Comparison of ENCODE assay signal across 1 cellular context in genomic region chr1:203599875-203600781, GRCh38.
TF ChIP-seq lines count a peak whose summit lies in the region.

No MANE protein-coding gene starts in this region.

TF ChIP-seq in H1, 55 proteins besides CTCF, POLR2A, EP300 and RAD21:
- no peak for TF ChIP-seq SRF (IDR thresholded peaks at IDR 0.05; ENCODE audit: low read depth, low read length)
- no peak for TF ChIP-seq CHD1 (IDR thresholded peaks at IDR 0.05; ENCODE audit: low read depth, low read length)
- TF ChIP-seq KDM1A (IDR thresholded peaks at IDR 0.05; ENCODE audit: borderline replicate concordance, low read length): no peak
- no peak for TF ChIP-seq MAX (IDR thresholded peaks at IDR 0.05)
- no peak for TF ChIP-seq SP4 (IDR thresholded peaks at IDR 0.05; ENCODE audit: low read length)
- TF ChIP-seq JUND (IDR thresholded peaks at IDR 0.05; ENCODE audit: low read length): no peak
- TF ChIP-seq RBBP5 (IDR thresholded peaks at IDR 0.05; ENCODE audit: borderline replicate concordance, low read depth, low read length): no peak
- no peak for TF ChIP-seq HDAC2 (IDR thresholded peaks at IDR 0.05; ENCODE audit: borderline replicate concordance in 1 of 2, low read depth in 2 of 2, low read length in 2 of 2)
- no peak for TF ChIP-seq POLR2AphosphoS5 (IDR thresholded peaks at IDR 0.05; ENCODE audit: low read depth, low read length)
- no peak for TF ChIP-seq EZH2 (IDR thresholded peaks at IDR 0.05; ENCODE audit: low read depth, low read length, severe bottlenecking)
- no peak for TF ChIP-seq SAP30 (IDR thresholded peaks at IDR 0.05; ENCODE audit: insufficient read depth, insufficient replicate concordance, low read length)
